In the genomic region with DNA sequence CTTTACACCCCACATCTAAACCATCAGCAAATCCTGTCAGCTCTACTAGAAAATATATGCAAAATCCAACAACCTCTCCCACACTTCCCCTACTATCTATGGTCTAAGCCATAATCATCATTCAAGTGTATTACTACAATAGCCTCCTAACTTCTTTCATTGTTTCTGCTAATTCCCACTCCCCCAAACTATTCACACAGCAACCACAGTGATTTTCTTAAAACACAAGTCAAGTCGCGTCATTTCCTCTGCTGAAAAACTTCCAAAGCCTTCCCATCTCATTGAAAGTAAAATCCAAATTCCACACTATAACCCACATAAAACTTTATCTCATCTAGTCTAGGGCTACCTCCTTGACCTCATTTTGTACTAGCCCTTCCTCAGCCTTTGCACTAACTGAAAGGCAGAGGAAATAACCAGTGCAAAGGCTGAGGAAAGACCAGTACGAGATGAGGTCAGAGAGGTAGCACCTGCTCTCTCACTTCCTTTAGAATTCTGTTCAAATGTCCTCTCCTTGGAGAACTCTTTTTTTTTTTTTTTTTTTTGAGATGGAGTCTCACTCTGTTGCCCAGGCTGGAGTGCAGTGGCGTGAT, we compare ENCODE assay signal across 17 cellular contexts.
"Had no signal": no experiment of that assay in that cellular context is flagged by ENCODE, and none has a peak within 500 bp of the region (broad histone marks: within the 10 kb centered on the region; RNA-seq: fewer than 3 reads in every experiment).

No MANE protein-coding gene starts in this region.

- H3K4me3 ChIP-seq: gastrocnemius medialis, heart right ventricle, neural progenitor cell, pancreas had no signal

- H3K4me3 Mint-ChIP-seq: naive thymus-derived CD4-positive, alpha-beta T cell; neural progenitor cell had no signal

- H3K36me3 Mint-ChIP-seq: neural progenitor cell had no signal

- H3K4me1 ChIP-seq: pancreas had no signal

- H3K9me3 ChIP-seq: gastrocnemius medialis, heart right ventricle, pancreas had no signal

- DNase-seq: erythroblast; gastrocnemius medialis; heart right ventricle; hypothalamus; islet precursor cell; mammary epithelial cell; naive thymus-derived CD4-positive, alpha-beta T cell; nucleus accumbens; pancreas; right cardiac atrium; small intestine; stimulated activated CD4-positive, alpha-beta T cell treated with anti-CD3 and anti-CD28 coated beads, Interleukin-12 subunit alpha, Interleukin-12 subunit beta, amount 100 ng/mL, for 4 hours; stimulated activated CD4-positive, alpha-beta T cell treated with anti-CD3 and anti-CD28 coated beads, Interleukin-2, amount 100 ng/mL, for 48 hours; stimulated activated naive CD4-positive, alpha-beta T cell treated with Interleukin-2 at 50 U/mL for 16 hours; trophoblast cell had no signal

- H3K36me3 ChIP-seq: gastrocnemius medialis, heart right ventricle, neural progenitor cell, pancreas had no signal

- H3K9me3 Mint-ChIP-seq: neural progenitor cell had no signal

- H3K27ac ChIP-seq: gastrocnemius medialis, heart right ventricle, neural progenitor cell, pancreas had no signal

- H3K27me3 Mint-ChIP-seq: progenitor cell of endocrine pancreas had no signal

- H3K27me3 ChIP-seq: gastrocnemius medialis, heart right ventricle, neural progenitor cell, pancreas had no signal

- H3K27ac Mint-ChIP-seq: naive thymus-derived CD4-positive, alpha-beta T cell; neural progenitor cell had no signal
